Comparison of ENCODE assay signal across 22 cellular contexts in genomic region chr5:165894916-165895315, GRCh38.
DNase-seq lines count a peak whose midpoint lies in the region; ATAC-seq and TF ChIP-seq lines count a peak whose summit lies in the region.
"Had no signal": no experiment of that assay in that cellular context is flagged by ENCODE, and none has a peak within 500 bp of the region (broad histone marks: within the 10 kb centered on the region; RNA-seq: fewer than 3 reads in every experiment).

No MANE protein-coding gene starts in this region.

- H3K27ac ChIP-seq in endodermal cell (ENCODE audit: low read depth, low read length), result no peak overlapping the region
- H3K27ac ChIP-seq in mesendoderm (ENCODE audit: low read depth, low read length), result no peak overlapping the region
- no peak overlapping the region for H3K27ac ChIP-seq in stomach
- H3K27ac ChIP-seq: A549; BLaER1 treated with 17β-estradiol and CSF1 and Interleukin-3, amounts not matched to agents 10 nM and 100 nM had no signal

- H3K4me1 ChIP-seq in endodermal cell (ENCODE audit: control insufficient read depth, insufficient read depth, low read length) (no peaks in the 10 kb centered on the region), mesendoderm (ENCODE audit: control insufficient read depth, low read depth, low read length) (no peaks in the 10 kb centered on the region), stomach (no peaks in the 10 kb centered on the region)
- H3K4me1 ChIP-seq: A549; BE2C; BLaER1 treated with 17β-estradiol and CSF1 and Interleukin-3, amounts not matched to agents 10 nM and 100 nM; HAP-1 had no signal

- no peak overlapping the region for H3K27ac Mint-ChIP-seq in endodermal cell
- H3K27ac Mint-ChIP-seq: CD14-positive monocyte; CD4-positive, alpha-beta T cell; CD8-positive, alpha-beta memory T cell; HFFc6 had no signal

- no peak overlapping the region for H3K9ac ChIP-seq in endodermal cell (ENCODE audit: extremely low read depth, low read length, poor library complexity, severe bottlenecking)
- no peak overlapping the region for H3K9ac ChIP-seq in mesendoderm (ENCODE audit: low read length)
- H3K9ac ChIP-seq: BLaER1 treated with 17β-estradiol and CSF1 and Interleukin-3, amounts not matched to agents 10 nM and 100 nM had no signal

- H3K79me1 ChIP-seq in mesendoderm (ENCODE audit: low read length), result no peaks in the 10 kb centered on the region

- H2AK5ac ChIP-seq in mesendoderm (ENCODE audit: low read length), result no peak overlapping the region

- H3K4me3 ChIP-seq in endodermal cell (ENCODE audit: low read length) (no peak overlapping the region), mesendoderm (ENCODE audit: low read length) (no peak overlapping the region), stomach (no peak overlapping the region)
- H3K4me3 ChIP-seq: A549; BLaER1 treated with 17β-estradiol and CSF1 and Interleukin-3, amounts not matched to agents 10 nM and 100 nM; HAP-1 had no signal

- H3K4me2 ChIP-seq in mesendoderm (ENCODE audit: low read length), result no peak overlapping the region
- H3K4me2 ChIP-seq: A549; BLaER1 treated with 17β-estradiol and CSF1 and Interleukin-3, amounts not matched to agents 10 nM and 100 nM had no signal

- no peak overlapping the region for H3K18ac ChIP-seq in mesendoderm (ENCODE audit: low read length)

- TF ChIP-seq POLR2A in stomach (IDR thresholded peaks at IDR 0.05), result no peak

- no peak overlapping the region for H3K23ac ChIP-seq in mesendoderm (ENCODE audit: low read length)

- H2BK15ac ChIP-seq in mesendoderm (replicated peaks; ENCODE audit: low read depth), result no peak overlapping the region

- H3K79me2 ChIP-seq in mesendoderm (ENCODE audit: control insufficient read depth, insufficient read depth, low read length), result no peaks in the 10 kb centered on the region

- TF ChIP-seq CTCF in endodermal cell (conservative IDR thresholded peaks at IDR 0.05) (no peak), stomach (IDR thresholded peaks at IDR 0.05) (no peak)

- H3K56ac ChIP-seq in mesendoderm (ENCODE audit: low read length), result no peak overlapping the region

- peak; percentile 74 for DNase-seq in NCI-H82 (lab: John Stamatoyannopoulos, UW)
- peak; percentile 45 for DNase-seq in endodermal cell
- peak; percentile 76 for DNase-seq in mesendoderm
- no peak for DNase-seq in Right ventricle myocardium superior
- DNase-seq in activated gamma-delta T cell treated with Interleukin-2 at 50 U/mL for 16 hours, result no peak
- no peak for DNase-seq in stomach
- DNase-seq: 8988T; ACHN; AML-193; BE2C; CD4-positive, alpha-beta T cell; CD8-positive, alpha-beta memory T cell; DMS53; DMS79 treated with DMSO at 0.1 percent for 48 hours; GF-D8; GOT3; HFFc6 had no signal

- H3K36me3 Mint-ChIP-seq in endodermal cell (ENCODE audit: low read depth), result no peaks in the 10 kb centered on the region
- H3K36me3 Mint-ChIP-seq: CD14-positive monocyte; CD8-positive, alpha-beta memory T cell had no signal

- no peak overlapping the region for H3K4ac ChIP-seq in mesendoderm (ENCODE audit: low read depth, low read length)

- H3K9me3 ChIP-seq in endodermal cell (ENCODE audit: control insufficient read depth, low read length) (peaks cover 24% of the 10 kb centered on the region), stomach (peaks cover 0 to 3% (median 0%) of the 10 kb centered on the region in 4 donors)
- H3K9me3 ChIP-seq: A549, BE2C, HAP-1 had no signal

- WGBS in endodermal cell (ENCODE audit: insufficient coverage in 1 of 2, insufficient read length in 1 of 2), 2 experiments, result 49 to 63% methylated on average over 2 of the region's 3 CpGs
- no CpG with 5 or more reads among the region's 3 CpGs for WGBS in mesendoderm (ENCODE audit: extremely low coverage, insufficient coverage, low lambda C conversion rate)
- 30 to 52% (median 38%) methylated on average over 3 of the region's 3 CpGs for WGBS in stomach, 5 donors

- H3K27me3 ChIP-seq in endodermal cell (ENCODE audit: control insufficient read depth, insufficient read depth, low read length, poor library complexity, severe bottlenecking) (peaks cover 61% of the 10 kb centered on the region), mesendoderm (ENCODE audit: insufficient read depth, low read length, poor library complexity) (no peaks in the 10 kb centered on the region), stomach (no peaks in the 10 kb centered on the region)
- H3K27me3 ChIP-seq: BE2C; BLaER1 treated with 17β-estradiol and CSF1 and Interleukin-3, amounts not matched to agents 10 nM and 100 nM had no signal

- no peak overlapping the region for H2BK5ac ChIP-seq in mesendoderm (ENCODE audit: low read length)

- no peak overlapping the region for H3K4me3 Mint-ChIP-seq in endodermal cell
- H3K4me3 Mint-ChIP-seq: CD14-positive monocyte; CD4-positive, alpha-beta T cell; CD8-positive, alpha-beta memory T cell; HFFc6 had no signal

- H3K4me1 Mint-ChIP-seq in endodermal cell, result peaks cover 12% of the 10 kb centered on the region
- H3K4me1 Mint-ChIP-seq: CD14-positive monocyte; CD8-positive, alpha-beta memory T cell had no signal

- TF ChIP-seq EP300 in stomach (IDR thresholded peaks at IDR 0.05), result no peak

- no peaks in the 10 kb centered on the region for H3K36me3 ChIP-seq in endodermal cell (ENCODE audit: control insufficient read depth, insufficient read depth, low read length)
- no peaks in the 10 kb centered on the region for H3K36me3 ChIP-seq in mesendoderm (ENCODE audit: control insufficient read depth, insufficient read depth, low read length)
- H3K36me3 ChIP-seq in stomach, result no peaks in the 10 kb centered on the region
- H3K36me3 ChIP-seq: BE2C; BLaER1 treated with 17β-estradiol and CSF1 and Interleukin-3, amounts not matched to agents 10 nM and 100 nM; HAP-1 had no signal

- ATAC-seq in HG03095 (IDR thresholded peaks at IDR 0.05; ENCODE audit: unreplicated experiment) (no peak), Right ventricle myocardium superior (ENCODE audit: poor library complexity) (no peak)
- ATAC-seq: A549 had no signal

- H3K9me3 Mint-ChIP-seq in endodermal cell, result peaks cover 12% of the 10 kb centered on the region

- no peak overlapping the region for H4K8ac ChIP-seq in mesendoderm (ENCODE audit: low read depth, low read length)

- peaks cover 60% of the 10 kb centered on the region for H3K27me3 Mint-ChIP-seq in endodermal cell (ENCODE audit: insufficient read depth)
- H3K27me3 Mint-ChIP-seq: CD4-positive, alpha-beta T cell; CD8-positive, alpha-beta memory T cell had no signal

- no peak overlapping the region for H4K5ac ChIP-seq in mesendoderm (ENCODE audit: low read length)

- intact Hi-C loops in Right ventricle myocardium superior (cut with DNase I) (no loop called here), stomach (cut with DNase I; ENCODE audit: low total_unique reads) (no loop called here)

- H2BK120ac ChIP-seq in mesendoderm (ENCODE audit: low read depth, low read length), result no peak overlapping the region

Comparison
In these comparisons a context has a peak if more than half of its experiments do, and no peak if none do; other contexts are left out.
1. DNase-seq: peak in NCI-H82 (single experiment), endodermal cell (single experiment) and mesendoderm (single experiment); none in Right ventricle myocardium superior (single experiment), activated gamma-delta T cell treated with Interleukin-2 at 50 U/mL for 16 hours (single experiment) and stomach (single experiment).